In the genomic region with DNA sequence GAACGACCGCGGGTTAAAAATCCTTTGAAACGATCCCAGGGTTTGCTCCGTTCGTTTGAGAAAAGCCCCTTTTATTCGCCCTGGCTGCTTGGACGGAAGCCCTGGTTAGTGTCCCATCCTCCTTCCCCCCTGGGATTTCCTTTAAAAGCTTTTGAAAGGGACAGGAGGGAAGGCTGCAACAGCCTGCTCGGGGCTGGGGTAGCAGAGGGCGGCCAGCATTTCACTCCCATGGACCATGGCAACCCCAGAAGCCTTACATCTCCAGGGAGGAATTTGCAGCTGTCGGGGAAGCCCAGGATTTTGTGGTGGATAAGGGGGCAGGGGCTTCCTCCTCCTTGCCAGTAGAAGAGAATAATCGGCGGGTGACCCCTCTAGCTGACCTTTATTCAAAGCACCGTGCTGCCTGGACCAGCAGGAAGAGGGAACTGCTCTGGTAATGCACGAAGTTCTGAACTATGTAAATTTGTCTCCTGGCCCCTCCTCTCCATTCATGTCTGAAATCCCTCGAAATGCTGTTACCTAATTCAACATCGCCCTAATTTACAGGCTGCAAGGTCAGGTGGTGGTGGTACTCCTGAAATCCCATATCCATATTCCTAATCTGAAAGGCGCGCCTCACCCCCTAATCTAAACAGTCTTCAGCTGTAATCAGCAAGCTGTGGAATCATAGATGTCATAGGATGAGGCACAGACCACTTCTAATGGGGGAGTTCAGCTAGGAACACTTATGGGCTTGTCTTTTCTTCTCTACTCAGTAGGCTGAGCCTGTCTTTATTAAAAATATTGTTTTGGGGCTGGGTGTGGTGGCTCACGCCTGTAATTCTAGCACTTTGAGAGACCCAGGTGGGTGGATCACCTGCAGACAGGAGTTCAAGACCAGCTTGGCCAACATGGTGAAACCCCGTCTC, we compare ENCODE assay signal across 1 cellular context.
TF ChIP-seq lines count a peak whose summit lies in the region.

No MANE protein-coding gene starts in this region.

TF ChIP-seq in A549, 52 proteins besides CTCF, POLR2A, EP300 and RAD21 (continued from another document):
- TF ChIP-seq, protein P1, sequence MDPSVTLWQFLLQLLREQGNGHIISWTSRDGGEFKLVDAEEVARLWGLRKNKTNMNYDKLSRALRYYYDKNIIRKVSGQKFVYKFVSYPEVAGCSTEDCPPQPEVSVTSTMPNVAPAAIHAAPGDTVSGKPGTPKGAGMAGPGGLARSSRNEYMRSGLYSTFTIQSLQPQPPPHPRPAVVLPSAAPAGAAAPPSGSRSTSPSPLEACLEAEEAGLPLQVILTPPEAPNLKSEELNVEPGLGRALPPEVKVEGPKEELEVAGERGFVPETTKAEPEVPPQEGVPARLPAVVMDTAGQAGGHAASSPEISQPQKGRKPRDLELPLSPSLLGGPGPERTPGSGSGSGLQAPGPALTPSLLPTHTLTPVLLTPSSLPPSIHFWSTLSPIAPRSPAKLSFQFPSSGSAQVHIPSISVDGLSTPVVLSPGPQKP (IDR thresholded peaks at IDR 0.05; ENCODE audit: low read depth, low read length) = no peak
- TF ChIP-seq RNF2 (IDR thresholded peaks at IDR 0.05; ENCODE audit: borderline replicate concordance, low read depth) (no peak), HOXB5 (CRISPR knock-in tag; IDR thresholded peaks at IDR 0.05) (no peak), JUNB (IDR thresholded peaks at IDR 0.05) (no peak), ESRRA (IDR thresholded peaks at IDR 0.05; ENCODE audit: borderline replicate concordance, low read length) (no peak), RARB (CRISPR knock-in tag; IDR thresholded peaks at IDR 0.05) (0 out of 2 replicates have a peak, but pooled peaks have one; percentile 52), TP53 (CRISPR knock-in tag; IDR thresholded peaks at IDR 0.05) (no peak; the same call in 1 of the 2 replicates), SMC3 (IDR thresholded peaks at IDR 0.05) (no peak), HEYL (CRISPR knock-in tag; IDR thresholded peaks at IDR 0.05) (no peak), NPAS2 (CRISPR knock-in tag; IDR thresholded peaks at IDR 0.05; ENCODE audit: borderline replicate concordance) (no peak), NR3C1 (IDR thresholded peaks at IDR 0.05) (no peak), MYC (IDR thresholded peaks at IDR 0.05; ENCODE audit: borderline replicate concordance, low read length) (no peak)
